Comparison of ENCODE assay signal across 8 cellular contexts in the genomic region with DNA sequence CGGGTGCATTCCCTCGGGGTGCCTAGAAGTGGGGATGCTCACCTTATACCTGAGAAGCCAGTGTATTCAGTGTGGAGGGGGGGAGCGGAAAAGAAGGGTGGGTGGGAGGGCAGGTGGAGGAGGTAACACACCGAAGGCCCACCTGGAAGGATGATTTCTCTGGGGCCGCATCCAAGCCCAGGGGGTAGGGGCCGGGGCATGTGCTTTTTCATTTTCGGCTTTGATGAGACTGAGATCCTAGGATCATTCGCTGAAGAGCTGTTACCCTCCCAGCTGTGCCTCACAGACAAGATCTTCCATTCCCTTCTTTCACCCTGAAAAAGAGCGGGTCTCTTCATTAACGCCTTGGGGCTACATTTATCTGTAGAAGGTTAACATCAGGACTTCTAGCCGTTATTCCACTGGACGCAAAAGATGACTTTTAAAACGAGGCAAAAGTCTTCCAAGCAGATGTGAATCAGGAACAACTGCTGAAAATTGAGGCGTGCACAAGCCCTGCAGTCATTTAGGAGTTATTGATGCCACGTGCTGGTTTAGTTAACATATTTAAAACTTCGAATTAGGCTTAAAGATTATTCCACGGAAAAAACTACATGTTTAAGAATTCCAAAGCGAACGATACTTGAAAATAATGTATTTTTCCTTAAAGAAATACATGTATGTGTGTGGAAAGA. TPM values are rescaled to one million over a fixed set of nuclear protein-coding genes. Genes with fewer than 3 reads are reported as not detected.
DNase-seq lines count a peak whose midpoint lies in the region; ATAC-seq and TF ChIP-seq lines count a peak whose summit lies in the region.

No MANE protein-coding gene starts in this region.

- no peak for ATAC-seq in GM21381 (IDR thresholded peaks at IDR 0.05; ENCODE audit: unreplicated experiment)
- no peak for ATAC-seq in GM21367 (IDR thresholded peaks at IDR 0.05; ENCODE audit: unreplicated experiment)

- DNase-seq in AG08396 (ENCODE audit: low spot score) (peak; percentile 27), HFF-Myc (ENCODE audit: extremely low read depth, low read depth) (no peak), breast epithelium (ENCODE audit: low spot score in 2 of 2) (no peak), myocyte (ENCODE audit: low read depth) (peak; percentile 36), NOMO-1 (lab: John Stamatoyannopoulos, UW; ENCODE audit: unreplicated experiment in 2 of 2) (no peak)
- no peak for DNase-seq in activated effector memory CD4-positive, alpha-beta T cell treated with Interleukin-2 at 50 U/mL for 16 hours

- H3K4me3 ChIP-seq in HFF-Myc (replicated peaks; ENCODE audit: low read depth, low read length) (peak overlapping the region; percentile 94), breast epithelium (peak overlapping the region; percentile 58 to 84 (median 74))

- H3K27ac ChIP-seq in breast epithelium: peak overlapping the region in 1 of 2 donors; percentile 97

- no peaks in the 10 kb centered on the region for H3K9me3 ChIP-seq in breast epithelium

- H3K4me1 ChIP-seq in breast epithelium: peaks cover 0 to 4% of the 10 kb centered on the region in 2 donors

- no peaks in the 10 kb centered on the region for H3K27me3 ChIP-seq in breast epithelium

- intact Hi-C loops in breast epithelium (cut with DNase I; ENCODE audit: low total_unique reads): no loop called here

- TF ChIP-seq POLR2A in breast epithelium (IDR thresholded peaks at IDR 0.05): no peak

- H3K36me3 ChIP-seq in breast epithelium: no peaks in the 10 kb centered on the region

- TF ChIP-seq CTCF in HFF-Myc (IDR thresholded peaks at IDR 0.05; ENCODE audit: low read depth, low read length, missing control alignments) (no peak), breast epithelium (IDR thresholded peaks at IDR 0.05) (no peak)

RNA-seq across cellular contexts. Expression of a gene that starts 1.1 kb away (rescaled TPM):
- 10 to 100 TPM; 11.0 to 71.3 (median 32.8) TPM for total RNA-seq in breast epithelium
- 1,016 and 1,227 TPM in 2 replicates for total RNA-seq in myocyte
- polyA plus RNA-seq in myocyte (2012): 380 TPM

Comparison
In these comparisons a context has a peak if more than half of its experiments do, and no peak if none do; other contexts are left out.
1. DNase-seq: peak in AG08396 (single experiment) and myocyte (single experiment); none in HFF-Myc (single experiment), breast epithelium (0 of 2), activated effector memory CD4-positive, alpha-beta T cell treated with Interleukin-2 at 50 U/mL for 16 hours (single experiment) and NOMO-1 (0 of 2).
2. RNA of a gene that starts 1.1 kb away (total RNA-seq): 1,016 to 1,227 TPM in myocyte; 11.0 to 71.3 TPM in breast epithelium; every median in the first group is over 10 times any median in the second.